ENCODE assay signal across 1 cellular context in genomic region chr14:103132381-103133212, GRCh38.
TF ChIP-seq lines count a peak whose summit lies in the region.

No MANE protein-coding gene starts in this region.

TF ChIP-seq in IMR-90, 13 proteins besides CTCF, POLR2A, EP300 and RAD21:
- TF ChIP-seq BHLHE40 (IDR thresholded peaks at IDR 0.05; ENCODE audit: low read depth, low read length) (no peak), NFE2L2 (IDR thresholded peaks at IDR 0.05; ENCODE audit: low read depth, low read length) (no peak), CEBPB (IDR thresholded peaks at IDR 0.05; ENCODE audit: low read depth, low read length) (no peak), CHD1 (IDR thresholded peaks at IDR 0.05; ENCODE audit: low read depth, low read length) (no peak), MAZ (IDR thresholded peaks at IDR 0.05; ENCODE audit: borderline replicate concordance, low read depth, low read length) (no peak)
- TF ChIP-seq, protein P1, sequence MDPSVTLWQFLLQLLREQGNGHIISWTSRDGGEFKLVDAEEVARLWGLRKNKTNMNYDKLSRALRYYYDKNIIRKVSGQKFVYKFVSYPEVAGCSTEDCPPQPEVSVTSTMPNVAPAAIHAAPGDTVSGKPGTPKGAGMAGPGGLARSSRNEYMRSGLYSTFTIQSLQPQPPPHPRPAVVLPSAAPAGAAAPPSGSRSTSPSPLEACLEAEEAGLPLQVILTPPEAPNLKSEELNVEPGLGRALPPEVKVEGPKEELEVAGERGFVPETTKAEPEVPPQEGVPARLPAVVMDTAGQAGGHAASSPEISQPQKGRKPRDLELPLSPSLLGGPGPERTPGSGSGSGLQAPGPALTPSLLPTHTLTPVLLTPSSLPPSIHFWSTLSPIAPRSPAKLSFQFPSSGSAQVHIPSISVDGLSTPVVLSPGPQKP (IDR thresholded peaks at IDR 0.05; ENCODE audit: borderline replicate concordance, low read depth, low read length) = no peak
